ENCODE assay signal across 16 cellular contexts in genomic region chr13:25420161-25420560, GRCh38.
"Had no signal": no experiment of that assay in that cellular context is flagged by ENCODE, and none has a peak within 500 bp of the region (broad histone marks: within the 10 kb centered on the region; RNA-seq: fewer than 3 reads in every experiment).

No MANE protein-coding gene starts in this region.

- ATAC-seq: activated CD4-positive, CD25-positive, alpha-beta regulatory T cell treated with anti-CD3 and anti-CD28 coated beads, Interleukin-2, amount 50 U/mL, for 24 hours; effector memory CD8-positive, alpha-beta T cell; left ventricle myocardium superior; mucosa of descending colon; naive thymus-derived CD4-positive, alpha-beta T cell had no signal

- DNase-seq: activated CD4-positive, alpha-beta T cell treated with anti-CD3 and anti-CD28 coated beads, Interleukin-2, amount 50 U/mL, for 1 hour; activated naive CD4-positive, alpha-beta T cell; anterior cingulate cortex; brain microvascular endothelial cell; dermis blood vessel endothelial cell; effector memory CD8-positive, alpha-beta T cell; foreskin melanocyte; kidney glomerular epithelial cell; left ventricle myocardium superior; mucosa of descending colon; naive thymus-derived CD4-positive, alpha-beta T cell; stimulated activated CD4-positive, alpha-beta T cell treated with anti-CD3 and anti-CD28 coated beads, Interleukin-1b, Interleukin-23, amount 100 ng/mL, for 48 hours; stomach; testis; upper lobe of left lung had no signal
